ENCODE assay signal across 37 cellular contexts in genomic region chr13:51146667-51147066, GRCh38. TPM values are rescaled to one million over a fixed set of nuclear protein-coding genes. Genes with fewer than 3 reads are reported as not detected.
"Had no signal": no experiment of that assay in that cellular context is flagged by ENCODE, and none has a peak within 500 bp of the region (broad histone marks: within the 10 kb centered on the region; RNA-seq: fewer than 3 reads in every experiment).

No MANE protein-coding gene starts in this region.

- DNase-seq: activated CD4-positive, alpha-beta T cell treated with anti-CD3 and anti-CD28 coated beads for 36 hours; activated CD4-positive, alpha-beta T cell treated with anti-CD3 and anti-CD28 coated beads, Interleukin-2, amount 10 ng/mL, durations not matched to agents 7 days and 5 days; activated CD4-positive, alpha-beta T cell treated with anti-CD3 and anti-CD28 coated beads, Interleukin-2, amount 50 U/mL, for 48 hours; activated CD8-positive, alpha-beta T cell treated with anti-CD3 and anti-CD28 coated beads, Interleukin-2, amount 10 ng/mL, durations not matched to agents 7 days and 5 days; activated gamma-delta T cell; activated naive CD4-positive, alpha-beta T cell treated with Interleukin-2 at 50 U/mL for 16 hours; activated naive CD8-positive, alpha-beta T cell treated with anti-CD3 and anti-CD28 coated beads, Interleukin-2, amount 10 ng/mL, durations not matched to agents 7 days and 5 days; activated T-cell treated with anti-CD3 and anti-CD28 coated beads, Interleukin-2, amount 50 U/mL, for 24 hours; amygdala; MM.1S; MV-4-11; NCI-H1092; NCI-H146; NCI-H187 treated with DMSO at 0.1 percent for 48 hours; NCI-H2081; NCI-H2171 treated with DMSO at 0.1 percent for 48 hours; NCI-H2227 treated with DMSO at 0.1 percent for 48 hours; NCI-H446; NCI-H510A treated with DMSO at 0.1 percent for 48 hours; NCI-H526 treated with DMSO at 0.1 percent for 48 hours; NCI-H82; SHP77; SJCRH30; T1000 had no signal

- H3K27ac Mint-ChIP-seq: activated CD4-positive, alpha-beta T cell treated with anti-CD3 and anti-CD28 coated beads for 36 hours; activated CD4-positive, alpha-beta T cell treated with anti-CD3 and anti-CD28 coated beads, Interleukin-2, amount 10 ng/mL, durations not matched to agents 7 days and 5 days; activated CD8-positive, alpha-beta T cell treated with anti-CD3 and anti-CD28 coated beads, Interleukin-2, amount 10 ng/mL, durations not matched to agents 7 days and 5 days; activated naive CD4-positive, alpha-beta T cell treated with anti-CD3 and anti-CD28 coated beads, Interleukin-2, amount 50 U/mL, for 24 hours; activated naive CD8-positive, alpha-beta T cell treated with anti-CD3 and anti-CD28 coated beads, Interleukin-2, amount 10 ng/mL, durations not matched to agents 7 days and 5 days; activated T-cell treated with anti-CD3 and anti-CD28 coated beads, Interleukin-2, amount 50 U/mL, for 24 hours; activated T-helper 2 cell treated with anti-CD3 and anti-CD28 coated beads, Interferon-gamma antibody, Interleukin-2, Interleukin-4, amounts not matched to agents 10 μg/mL and 5 μg/mL and 100 μg/mL, durations not matched to agents 14 hours and 24 hours and 36 hours had no signal

- H3K36me3 ChIP-seq: ascending aorta, cardiac muscle cell, SJCRH30 had no signal

- H3K27me3 ChIP-seq: ascending aorta, cardiac muscle cell had no signal

- H3K9me3 Mint-ChIP-seq: activated naive CD4-positive, alpha-beta T cell treated with anti-CD3 and anti-CD28 coated beads, Interleukin-2, amount 50 U/mL, for 24 hours; central memory CD8-positive, alpha-beta T cell had no signal

- H3K36me3 Mint-ChIP-seq: activated naive CD4-positive, alpha-beta T cell treated with anti-CD3 and anti-CD28 coated beads, Interleukin-2, amount 50 U/mL, for 24 hours; activated naive CD8-positive, alpha-beta T cell treated with anti-CD3 and anti-CD28 coated beads, Interleukin-2, amount 10 ng/mL, durations not matched to agents 7 days and 5 days had no signal

- H3K27ac ChIP-seq: ascending aorta, cardiac muscle cell, SJCRH30, SK-N-MC had no signal

- H3K4me1 ChIP-seq: ascending aorta, SJCRH30 had no signal

- H3K9me3 ChIP-seq: ascending aorta, SJCRH30 had no signal

- FAIRE-seq: TTC549 had no signal

- H3K4me3 Mint-ChIP-seq: activated CD4-positive, alpha-beta T cell treated with anti-CD3 and anti-CD28 coated beads for 36 hours; activated CD4-positive, alpha-beta T cell treated with anti-CD3 and anti-CD28 coated beads, Interleukin-2, amount 10 ng/mL, durations not matched to agents 7 days and 5 days; activated CD8-positive, alpha-beta T cell treated with anti-CD3 and anti-CD28 coated beads, Interleukin-2, amount 10 ng/mL, durations not matched to agents 7 days and 5 days; activated naive CD4-positive, alpha-beta T cell treated with anti-CD3 and anti-CD28 coated beads, Interleukin-2, amount 50 U/mL, for 24 hours; activated naive CD8-positive, alpha-beta T cell treated with anti-CD3 and anti-CD28 coated beads, Interleukin-2, amount 10 ng/mL, durations not matched to agents 7 days and 5 days; activated T-cell treated with anti-CD3 and anti-CD28 coated beads, Interleukin-2, amount 50 U/mL, for 24 hours; central memory CD8-positive, alpha-beta T cell had no signal

- H3K4me1 Mint-ChIP-seq: activated naive CD4-positive, alpha-beta T cell treated with anti-CD3 and anti-CD28 coated beads, Interleukin-2, amount 50 U/mL, for 24 hours; activated naive CD8-positive, alpha-beta T cell treated with anti-CD3 and anti-CD28 coated beads, Interleukin-2, amount 10 ng/mL, durations not matched to agents 7 days and 5 days; central memory CD8-positive, alpha-beta T cell had no signal

- ATAC-seq: activated CD4-positive, alpha-beta T cell treated with anti-CD3 and anti-CD28 coated beads for 36 hours; activated CD4-positive, CD25-positive, alpha-beta regulatory T cell treated with anti-CD3 and anti-CD28 coated beads, Interleukin-2, amount 50 U/mL, for 24 hours; activated CD8-positive, alpha-beta T cell treated with anti-CD3 and anti-CD28 coated beads, Interleukin-2, amount 10 ng/mL, durations not matched to agents 7 days and 5 days; Panc1 had no signal

- H3K4me3 ChIP-seq: ascending aorta, cardiac muscle cell, SJCRH30, SK-N-MC had no signal

RNA-seq across cellular contexts. Expression of gene C13orf42, which starts 35.6 kb away (rescaled TPM):
- total RNA-seq: activated CD4-positive, alpha-beta T cell treated with anti-CD3 and anti-CD28 coated beads for 36 hours; activated CD4-positive, alpha-beta T cell treated with anti-CD3 and anti-CD28 coated beads, Interleukin-2, amount 10 ng/mL, durations not matched to agents 7 days and 5 days; activated CD8-positive, alpha-beta T cell treated with anti-CD3 and anti-CD28 coated beads, Interleukin-2, amount 10 ng/mL, durations not matched to agents 7 days and 5 days; activated naive CD8-positive, alpha-beta T cell treated with anti-CD3 and anti-CD28 coated beads, Interleukin-2, amount 10 ng/mL, durations not matched to agents 7 days and 5 days; activated T-helper 2 cell treated with anti-CD3 and anti-CD28 coated beads, Interferon-gamma antibody, Interleukin-2, Interleukin-4, amounts not matched to agents 10 μg/mL and 5 μg/mL and 100 μg/mL, durations not matched to agents 14 hours and 24 hours and 36 hours; ascending aorta; cardiac muscle cell; LHCN-M2; RPMI7951; SJCRH30; T-helper 1 cell treated with Interleukin-12 subunit alpha and Interleukin-12 subunit beta and Interleukin-4 antibody, amounts not matched to agents 30 ng/mL and 1 ng/mL, for 36 hours; T-helper 2 cell treated with Interferon-gamma antibody and Interleukin-4, amounts not matched to agents 100 ng/mL and 5 ng/mL, for 36 hours had no signal
- polyA plus RNA-seq: cardiac muscle cell had no signal
